In genomic region chr9:88388203-88388885, GRCh38 we compare ENCODE assay signal across 8 cellular contexts.
DNase-seq lines count a peak whose midpoint lies in the region; ATAC-seq lines count a peak whose summit lies in the region.

Gene SPIN1, plus strand, starts transcription at chr9:88388444. Its CDS starts 38,096 bp downstream, at chr9:88426540.

- DNase-seq in AG08396 (ENCODE audit: low spot score) = peak; percentile 99
- DNase-seq in NCI-H2227 treated with DMSO at 0.1 percent for 48 hours (lab: John Stamatoyannopoulos, UW) = peak; percentile 60
- DNase-seq in activated CD4-positive, alpha-beta T cell treated with anti-CD3 and anti-CD28 coated beads for 4 hours = peak; percentile 84 to 86
- peak; percentile 92 for DNase-seq in left kidney (ENCODE audit: low read depth, low spot score)
- peak; percentile 84 to 86 for DNase-seq in stimulated activated CD4-positive, alpha-beta T cell treated with anti-CD3 and anti-CD28 coated beads, Interleukin-2, amount 100 ng/mL, for 24 hours

- peak; percentile 85 for ATAC-seq in GM18861 (IDR thresholded peaks at IDR 0.05; ENCODE audit: unreplicated experiment)
- ATAC-seq in HG03066 (IDR thresholded peaks at IDR 0.05; ENCODE audit: low read depth, unreplicated experiment) = peak; percentile 77

- H3K27ac ChIP-seq in cingulate gyrus (ENCODE audit: low read depth, low read length) = peak within 1 kb of the TSS; percentile 94

Comparison
In these comparisons a context has a peak if more than half of its experiments do, and no peak if none do; other contexts are left out.
1. Peak in every context shown above with its lines: DNase-seq, ATAC-seq and H3K27ac ChIP-seq.